Comparison of ENCODE assay signal across 8 cellular contexts in the genomic region with DNA sequence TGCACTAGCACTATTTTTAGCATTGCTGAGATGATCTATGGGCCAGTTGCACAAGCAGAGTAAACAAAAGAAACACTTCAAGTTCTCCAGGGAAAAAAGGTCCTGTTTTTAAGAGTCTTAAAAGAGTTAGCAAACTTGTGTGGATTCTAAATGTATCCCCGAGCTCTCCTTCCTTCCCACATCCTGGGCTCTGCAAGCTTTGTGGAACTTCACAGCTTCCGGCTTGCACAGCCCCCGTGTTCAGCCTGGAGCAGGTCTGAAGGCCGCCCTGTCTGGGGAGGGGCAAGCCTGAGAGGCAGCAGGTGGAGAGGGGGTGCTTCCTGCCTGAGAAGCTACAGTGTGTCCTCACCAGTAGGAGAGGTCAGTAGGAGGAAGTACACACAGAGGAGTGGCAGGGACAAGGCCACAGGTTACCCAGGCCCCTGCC. TPM values are rescaled to one million over a fixed set of nuclear protein-coding genes. Genes with fewer than 3 reads are reported as not detected.
DNase-seq lines count a peak whose midpoint lies in the region; ATAC-seq and TF ChIP-seq lines count a peak whose summit lies in the region.

No MANE protein-coding gene starts in this region.

- peaks cover 73% of the 10 kb centered on the region for H3K4me1 Mint-ChIP-seq in activated T-cell treated with anti-CD3 and anti-CD28 coated beads, Interleukin-2, amount 50 U/mL, for 24 hours (ENCODE audit: low read depth)

- ATAC-seq in GM19452 (IDR thresholded peaks at IDR 0.05; ENCODE audit: unreplicated experiment) (peak; percentile 58), GM18861 (IDR thresholded peaks at IDR 0.05; ENCODE audit: unreplicated experiment) (no peak), GM21723 (IDR thresholded peaks at IDR 0.05; ENCODE audit: unreplicated experiment) (no peak)

- peak overlapping the region; percentile 2 for H3K4me3 ChIP-seq in NB4 (ENCODE audit: low read depth, low read length)

- no peaks in the 10 kb centered on the region for H3K9me3 Mint-ChIP-seq in activated T-cell treated with anti-CD3 and anti-CD28 coated beads, Interleukin-2, amount 50 U/mL, for 24 hours

- peaks cover 36% of the 10 kb centered on the region for H3K36me3 Mint-ChIP-seq in activated T-cell treated with anti-CD3 and anti-CD28 coated beads, Interleukin-2, amount 50 U/mL, for 24 hours (ENCODE audit: low read depth)

- no peaks in the 10 kb centered on the region for H3K27me3 Mint-ChIP-seq in activated T-cell treated with anti-CD3 and anti-CD28 coated beads, Interleukin-2, amount 50 U/mL, for 24 hours

- TF ChIP-seq CTCF in NB4 (IDR thresholded peaks at IDR 0.05; ENCODE audit: low read depth, low read length), result no peak

- DNase-seq in COLO829 (ENCODE audit: low spot score) (peak; percentile 40), NB4 (ENCODE audit: low read depth) (peak; percentile 95), germinal center (ENCODE audit: low spot score) (peak; percentile 53), renal cortical epithelial cell (ENCODE audit: low read depth) (peak; percentile 74)
- no peak for DNase-seq in activated T-cell treated with anti-CD3 and anti-CD28 coated beads, Interleukin-2, amount 50 U/mL, for 24 hours

- no peak overlapping the region for H3K4me3 Mint-ChIP-seq in activated T-cell treated with anti-CD3 and anti-CD28 coated beads, Interleukin-2, amount 50 U/mL, for 24 hours

- TF ChIP-seq POLR2A in NB4 (IDR thresholded peaks at IDR 0.05; ENCODE audit: extremely low read depth, insufficient read length), result no peak

- H3K27ac Mint-ChIP-seq in activated T-cell treated with anti-CD3 and anti-CD28 coated beads, Interleukin-2, amount 50 U/mL, for 24 hours, result peak overlapping the region; percentile 69

RNA-seq across cellular contexts. Expression of a gene that starts 35.1 kb away (rescaled TPM):
- total RNA-seq in renal cortical epithelial cell, result 0.10 TPM in 1 of 2 replicates, not detected in the other
